ENCODE assay signal across 23 cellular contexts in genomic region chr6:21972516-21972915, GRCh38.
"Had no signal": no experiment of that assay in that cellular context is flagged by ENCODE, and none has a peak within 500 bp of the region (broad histone marks: within the 10 kb centered on the region; RNA-seq: fewer than 3 reads in every experiment).

No MANE protein-coding gene starts in this region.

- H3K36me3 ChIP-seq: colonic mucosa, neutrophil, spleen, transverse colon had no signal

- H3K36me3 Mint-ChIP-seq: stimulated activated naive B cell treated with anti-CD40 and anti-IgM and Interleukin-4, amounts not matched to agents 10 μg/mL and 1 μg/mL and 100 μg/mL, for 72 hours had no signal

- H3K27me3 Mint-ChIP-seq: stimulated activated naive B cell treated with anti-CD40 and anti-IgM and Interleukin-4, amounts not matched to agents 10 μg/mL and 1 μg/mL and 100 μg/mL, for 72 hours; stimulated activated naive CD8-positive, alpha-beta T cell treated with anti-CD3 and anti-CD28 coated beads, Interleukin-15, amount 100 ng/mL, for 72 hours had no signal

- ATAC-seq: foreskin keratinocyte; left colon; left ventricle myocardium superior; naive thymus-derived CD4-positive, alpha-beta T cell; sciatic nerve; stimulated activated naive B cell treated with anti-CD40 and anti-IgM and Interleukin-4, amounts not matched to agents 10 μg/mL and 1 μg/mL and 100 μg/mL, for 72 hours; stimulated activated naive CD8-positive, alpha-beta T cell treated with anti-CD3 and anti-CD28 coated beads, Interleukin-15, amount 100 ng/mL, for 72 hours had no signal

- H3K4me3 Mint-ChIP-seq: endodermal cell; naive thymus-derived CD4-positive, alpha-beta T cell; stimulated activated naive B cell treated with anti-CD40 and anti-IgM and Interleukin-4, amounts not matched to agents 10 μg/mL and 1 μg/mL and 100 μg/mL, for 72 hours; stimulated activated naive CD8-positive, alpha-beta T cell treated with anti-CD3 and anti-CD28 coated beads, Interleukin-15, amount 100 ng/mL, for 72 hours had no signal

- DNase-seq: colonic mucosa; dermis blood vessel endothelial cell; endodermal cell; erythroblast; foreskin keratinocyte; head of caudate nucleus; left colon; left ventricle myocardium superior; mesenchymal stem cell; naive thymus-derived CD4-positive, alpha-beta T cell; posterior cingulate gyrus; spleen; stimulated activated CD4-positive, alpha-beta T cell treated with anti-CD3 and anti-CD28 coated beads, Interleukin-15, amount 100 ng/mL, for 24 hours; stimulated activated CD4-positive, alpha-beta T cell treated with anti-CD3 and anti-CD28 coated beads, Interleukin-1b, Interleukin-23, amount 100 ng/mL, for 48 hours; stimulated activated CD4-positive, alpha-beta T cell treated with anti-CD3 and anti-CD28 coated beads, Interleukin-4, amount 100 ng/mL, for 24 hours; stimulated activated naive B cell treated with anti-CD40 and anti-IgM and Interleukin-4, amounts not matched to agents 10 μg/mL and 1 μg/mL and 100 μg/mL, for 72 hours; stimulated activated naive CD8-positive, alpha-beta T cell treated with anti-CD3 and anti-CD28 coated beads, Interleukin-15, amount 100 ng/mL, for 72 hours; testis; transverse colon had no signal

- H3K9me3 Mint-ChIP-seq: stimulated activated naive CD8-positive, alpha-beta T cell treated with anti-CD3 and anti-CD28 coated beads, Interleukin-15, amount 100 ng/mL, for 72 hours had no signal

- H3K4me1 ChIP-seq: colonic mucosa, foreskin keratinocyte, testis had no signal

- H3K27me3 ChIP-seq: colonic mucosa, foreskin keratinocyte, hepatocyte, neutrophil, spleen, testis, transverse colon had no signal

- H3K79me2 ChIP-seq: hepatocyte had no signal

- H3K27ac ChIP-seq: colonic mucosa, foreskin keratinocyte, hepatocyte, neutrophil, spleen, testis, transverse colon had no signal

- H3K4me3 ChIP-seq: colonic mucosa, hepatocyte, lung, spleen, testis, transverse colon had no signal

- H3K27ac Mint-ChIP-seq: endodermal cell; naive thymus-derived CD4-positive, alpha-beta T cell; stimulated activated naive B cell treated with anti-CD40 and anti-IgM and Interleukin-4, amounts not matched to agents 10 μg/mL and 1 μg/mL and 100 μg/mL, for 72 hours; stimulated activated naive CD8-positive, alpha-beta T cell treated with anti-CD3 and anti-CD28 coated beads, Interleukin-15, amount 100 ng/mL, for 72 hours had no signal

- H3K9me3 ChIP-seq: colonic mucosa, neutrophil, spleen, testis, transverse colon had no signal

- H3K4me1 Mint-ChIP-seq: stimulated activated naive B cell treated with anti-CD40 and anti-IgM and Interleukin-4, amounts not matched to agents 10 μg/mL and 1 μg/mL and 100 μg/mL, for 72 hours; stimulated activated naive CD8-positive, alpha-beta T cell treated with anti-CD3 and anti-CD28 coated beads, Interleukin-15, amount 100 ng/mL, for 72 hours had no signal
